Comparison of ENCODE assay signal across 8 cellular contexts in the genomic region with DNA sequence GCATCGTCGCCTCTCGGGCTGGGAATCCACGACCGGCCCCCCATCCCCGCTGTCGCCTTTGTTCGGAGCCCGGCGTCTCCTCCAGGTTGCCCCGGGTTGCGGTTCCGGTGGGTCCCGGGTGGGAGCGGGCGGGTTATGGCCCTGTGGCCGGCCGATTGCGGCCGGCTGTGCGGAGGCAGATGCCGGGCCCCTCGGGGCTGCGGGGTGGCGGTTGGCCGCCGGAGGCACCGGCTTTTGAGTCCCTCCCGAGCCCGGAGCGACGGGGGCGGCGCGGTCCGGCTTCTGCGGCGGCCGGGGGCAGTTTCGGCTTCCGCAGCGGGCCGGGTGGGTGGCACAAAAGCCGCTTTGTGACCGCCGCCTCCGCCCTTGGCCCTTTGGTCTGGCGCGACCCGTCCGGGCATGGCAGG. TPM values are rescaled to one million over a fixed set of nuclear protein-coding genes. Genes with fewer than 3 reads are reported as not detected.
DNase-seq lines count a peak whose midpoint lies in the region; ATAC-seq and TF ChIP-seq lines count a peak whose summit lies in the region.

No MANE protein-coding gene starts in this region.

- H2BK12ac ChIP-seq in H9 (ENCODE audit: insufficient read length, low read depth, low read length) (peak overlapping the region; percentile 85), trophoblast cell (ENCODE audit: low read length) (no peak overlapping the region)

- peak overlapping the region; percentile 22 for H3T11ph ChIP-seq in H9 (ENCODE audit: low read length)

- H2BK15ac ChIP-seq in H9 (ENCODE audit: low read depth, low read length), result no peak overlapping the region; the same call in 1 of the 2 replicates

- H3K27ac ChIP-seq in H9 (ENCODE audit: insufficient read length, low read depth, low read length) (no peak overlapping the region), foreskin keratinocyte (peak overlapping the region; percentile 93), trophoblast cell (ENCODE audit: low read depth, low read length) (peak overlapping the region; percentile 99)

- peak overlapping the region; percentile 95 for H2BK5ac ChIP-seq in H9 (ENCODE audit: insufficient read length, low read length)
- H2BK5ac ChIP-seq in trophoblast cell (ENCODE audit: low read depth, low read length, poor library complexity), result peak overlapping the region; percentile 95

- no peaks in the 10 kb centered on the region for H4K20me1 ChIP-seq in H9 (ENCODE audit: control insufficient read depth, insufficient read depth, insufficient read length)

- H3K36me3 Mint-ChIP-seq in H9 (ENCODE audit: insufficient read depth in 1 of 3, low read depth in 3 of 3), result peaks cover 17 to 28% (median 27%) of the 10 kb centered on the region in 3 experiments; a peak in 6 of 7 replicates
- H3K36me3 Mint-ChIP-seq in T-helper 17 cell (ENCODE audit: low read depth), result no peaks in the 10 kb centered on the region

- H3K27ac Mint-ChIP-seq in H9 (peak overlapping the region; percentile 91 to 97 (median 96); a peak in 5 of 7 replicates), T-helper 17 cell (peak overlapping the region; percentile 89)

- H4K8ac ChIP-seq in H9 (replicated peaks; ENCODE audit: insufficient read length, low read depth, low read length), result no peak overlapping the region
- H4K8ac ChIP-seq in trophoblast cell (ENCODE audit: low read depth, low read length), result peak overlapping the region; percentile 93

- peak overlapping the region; percentile 78 for H3K4ac ChIP-seq in H9 (ENCODE audit: low read depth, low read length)
- peak overlapping the region; percentile 98 for H3K4ac ChIP-seq in trophoblast cell (ENCODE audit: low read depth, low read length)

- H3K27me3 ChIP-seq in GM06990 (replicated peaks; ENCODE audit: control insufficient read depth, insufficient read depth, low read length) (no peaks in the 10 kb centered on the region), H9 (ENCODE audit: insufficient read depth, low read length) (no peaks in the 10 kb centered on the region), foreskin keratinocyte (no peaks in the 10 kb centered on the region), trophoblast cell (ENCODE audit: insufficient read depth, low read length) (no peaks in the 10 kb centered on the region)

- H3K18ac ChIP-seq in H9 (ENCODE audit: insufficient read length, low read depth, low read length), result peak overlapping the region; percentile 100
- peak overlapping the region; percentile 99 for H3K18ac ChIP-seq in trophoblast cell (ENCODE audit: low read length)

- DNase-seq in GM06990 (ENCODE audit: extremely low read depth, insufficient read length) (no peak), H9 (no peak), T-helper 17 cell (no peak), foreskin keratinocyte (no peak), trophoblast cell (no peak), HCEC 1CT (no peak)
- no peak for DNase-seq in stimulated activated CD4-positive, alpha-beta T cell treated with anti-CD3 and anti-CD28 coated beads, Interleukin-1b, Interleukin-23, amount 100 ng/mL, for 48 hours
- DNase-seq in stimulated activated CD4-positive, alpha-beta T cell treated with anti-CD3 and anti-CD28 coated beads, Interleukin-4, amount 100 ng/mL, for 1 hour, result no peak

- no peak overlapping the region for H3K23ac ChIP-seq in H9 (ENCODE audit: insufficient read length, low read depth, low read length)
- no peak overlapping the region for H3K23ac ChIP-seq in trophoblast cell (ENCODE audit: low read length)

- peak overlapping the region; percentile 76 for H3K4me2 ChIP-seq in H9 (ENCODE audit: insufficient read depth, insufficient read length, low read length)
- H3K4me2 ChIP-seq in trophoblast cell (ENCODE audit: low read length), result peak overlapping the region; percentile 79

- H2AFZ ChIP-seq in H9 (ENCODE audit: low read length) (no peak overlapping the region), trophoblast cell (ENCODE audit: insufficient read depth, low read length, poor library complexity) (peak overlapping the region; percentile 91)

- H3K36me3 ChIP-seq in GM06990 (ENCODE audit: control insufficient read depth, insufficient read depth, low read length), result peaks cover 2% of the 10 kb centered on the region
- peaks cover 6% of the 10 kb centered on the region in 2 experiments for H3K36me3 ChIP-seq in trophoblast cell (ENCODE audit: control insufficient read depth in 1 of 2, insufficient read depth in 2 of 2, low read length in 2 of 2)

- H3K4me1 Mint-ChIP-seq in H9, result peaks cover 20 to 30% of the 10 kb centered on the region in 2 experiments
- peaks cover 24% of the 10 kb centered on the region for H3K4me1 Mint-ChIP-seq in T-helper 17 cell

- H3K9me3 ChIP-seq in H9 (ENCODE audit: control insufficient read depth, low read depth, low read length) (no peaks in the 10 kb centered on the region), T-helper 17 cell (ENCODE audit: control insufficient read depth, low read length, poor library complexity, severe bottlenecking) (no peaks in the 10 kb centered on the region), trophoblast cell (ENCODE audit: insufficient read depth, low read depth, low read length) (no peaks in the 10 kb centered on the region)

- H3K23me2 ChIP-seq in H9 (ENCODE audit: insufficient read length, low read depth, low read length, poor library complexity, severe bottlenecking), result peaks cover 7% of the 10 kb centered on the region

- H3K79me1 ChIP-seq in H9 (ENCODE audit: insufficient read depth, low read depth, low read length, poor library complexity, severe bottlenecking) (no peaks in the 10 kb centered on the region), trophoblast cell (ENCODE audit: low read length) (peaks cover 23% of the 10 kb centered on the region)

- H4K91ac ChIP-seq in H9 (ENCODE audit: insufficient read length, low read depth, low read length) (peak overlapping the region; percentile 95), trophoblast cell (ENCODE audit: low read depth, low read length) (peak overlapping the region; percentile 94)

- H2AK5ac ChIP-seq in H9 (ENCODE audit: insufficient read length, low read length) (no peak overlapping the region), trophoblast cell (ENCODE audit: low read length) (peak overlapping the region; percentile 92)

- TF ChIP-seq CTCF in GM06990 (IDR thresholded peaks at IDR 0.05; ENCODE audit: insufficient read depth, low read length, poor library complexity, severe bottlenecking) (no peak), H9 (conservative IDR thresholded peaks at IDR 0.05) (no peak), foreskin keratinocyte (conservative IDR thresholded peaks at IDR 0.05) (no peak)

- H2BK20ac ChIP-seq in H9 (ENCODE audit: low read depth, low read length, poor library complexity, severe bottlenecking), result no peak overlapping the region

- H3K4me3 ChIP-seq in GM06990 (replicated peaks; ENCODE audit: low read depth, low read length) (peak overlapping the region; percentile 97), trophoblast cell (ENCODE audit: low read depth, low read length) (peak overlapping the region; percentile 93)

- no CpG with 5 or more reads among the region's 51 CpGs for WGBS in H9 (ENCODE audit: extremely low coverage, insufficient read length, low lambda C conversion rate)
- WGBS in trophoblast cell (ENCODE audit: extremely low coverage, insufficient coverage, insufficient read length), result no CpG with 5 or more reads among the region's 51 CpGs

- peak overlapping the region; percentile 98 for H4K12ac ChIP-seq in trophoblast cell (ENCODE audit: low read depth, low read length)

- H3K9me3 Mint-ChIP-seq in H9, result peaks cover 2 to 5% of the 10 kb centered on the region in 2 experiments; a peak in 2 of 5 replicates

- H3K9ac ChIP-seq in H9 (ENCODE audit: extremely low read depth, insufficient read length, low read length) (peak overlapping the region; percentile 99), trophoblast cell (ENCODE audit: low read length) (peak overlapping the region; percentile 95)

- H3K4me3 Mint-ChIP-seq in H9 (peak overlapping the region; percentile 89 to 90), T-helper 17 cell (peak overlapping the region; percentile 95)

- H2BK120ac ChIP-seq in H9 (ENCODE audit: low read depth, low read length, poor library complexity, severe bottlenecking), result peak overlapping the region; percentile 86
- H2BK120ac ChIP-seq in trophoblast cell (ENCODE audit: insufficient read depth, low read length, poor library complexity), result peak overlapping the region; percentile 96

- no peak overlapping the region for H3K56ac ChIP-seq in H9 (ENCODE audit: insufficient read length, low read depth, low read length)

- H3K27me3 Mint-ChIP-seq in H9 (ENCODE audit: low read depth) (no peaks in the 10 kb centered on the region; the same call in none of the 2 replicates), T-helper 17 cell (no peaks in the 10 kb centered on the region)

- peak overlapping the region; percentile 95 for H3K14ac ChIP-seq in H9 (ENCODE audit: insufficient read depth, low read length)
- peak overlapping the region; percentile 99 for H3K14ac ChIP-seq in trophoblast cell (ENCODE audit: low read length)

- H3K4me1 ChIP-seq in H9 (ENCODE audit: insufficient read depth, low read length), result no peaks in the 10 kb centered on the region; the same call in 1 of the 2 replicates
- peaks cover 22% of the 10 kb centered on the region for H3K4me1 ChIP-seq in foreskin keratinocyte
- peaks cover 0 to 2% of the 10 kb centered on the region in 2 experiments for H3K4me1 ChIP-seq in trophoblast cell (ENCODE audit: control insufficient read depth in 1 of 2, insufficient read depth in 2 of 2, low read length in 2 of 2)

- H4K5ac ChIP-seq in H9 (ENCODE audit: insufficient read length, low read depth, low read length), result peak overlapping the region; percentile 96

- ATAC-seq in T-helper 17 cell, result peak; percentile 1
- ATAC-seq in foreskin keratinocyte, result no peak

- H3K79me2 ChIP-seq in H9 (ENCODE audit: insufficient read depth, low read length) (peaks cover 16% of the 10 kb centered on the region; the same call in 1 of the 2 replicates), trophoblast cell (ENCODE audit: control insufficient read depth, insufficient read depth, low read length, poor library complexity) (peaks cover 15% of the 10 kb centered on the region)

RNA-seq across cellular contexts. Expression of gene PTP4A1, which starts 0.5 kb away (rescaled TPM):
- 85.9 and 91.0 TPM in 2 replicates for total RNA-seq in H9 (2021)
- 100 to 1,000 TPM; 112 to 129 TPM for total RNA-seq in T-helper 17 cell
- 77.0 and 78.5 TPM in 2 replicates for total RNA-seq in foreskin keratinocyte
- polyA plus RNA-seq in foreskin keratinocyte, result 39.6 and 48.9 TPM in 2 replicates
- 144 and 154 TPM in 2 replicates for polyA plus RNA-seq in trophoblast cell (2013)
